In genomic region chr12:31519525-31519924, GRCh38 we compare ENCODE assay signal across 1 cellular context.
TF ChIP-seq lines count a peak whose summit lies in the region.

No MANE protein-coding gene starts in this region.

TF ChIP-seq in SK-N-SH treated with all-trans-retinoic acid at 6 μM for 48 hours, 23 proteins besides CTCF, POLR2A, EP300 and RAD21 (continued from another document):
- TF ChIP-seq POU6F1 (CRISPR knock-in tag; IDR thresholded peaks at IDR 0.05; ENCODE audit: borderline replicate concordance, low read depth): no peak
- no peak for TF ChIP-seq ARNTL (CRISPR knock-in tag; IDR thresholded peaks at IDR 0.05; ENCODE audit: borderline replicate concordance, low read depth)
- no peak for TF ChIP-seq ISL1 (CRISPR knock-in tag; IDR thresholded peaks at IDR 0.05)
- TF ChIP-seq OSR1 (CRISPR knock-in tag; IDR thresholded peaks at IDR 0.05): no peak
- TF ChIP-seq ESRRG (CRISPR knock-in tag; IDR thresholded peaks at IDR 0.05): no peak
TF ChIP-seq in SK-N-SH treated with all-trans-retinoic acid at 6 μM for 48 hours: peak in this region for 0.
